In the genomic region with DNA sequence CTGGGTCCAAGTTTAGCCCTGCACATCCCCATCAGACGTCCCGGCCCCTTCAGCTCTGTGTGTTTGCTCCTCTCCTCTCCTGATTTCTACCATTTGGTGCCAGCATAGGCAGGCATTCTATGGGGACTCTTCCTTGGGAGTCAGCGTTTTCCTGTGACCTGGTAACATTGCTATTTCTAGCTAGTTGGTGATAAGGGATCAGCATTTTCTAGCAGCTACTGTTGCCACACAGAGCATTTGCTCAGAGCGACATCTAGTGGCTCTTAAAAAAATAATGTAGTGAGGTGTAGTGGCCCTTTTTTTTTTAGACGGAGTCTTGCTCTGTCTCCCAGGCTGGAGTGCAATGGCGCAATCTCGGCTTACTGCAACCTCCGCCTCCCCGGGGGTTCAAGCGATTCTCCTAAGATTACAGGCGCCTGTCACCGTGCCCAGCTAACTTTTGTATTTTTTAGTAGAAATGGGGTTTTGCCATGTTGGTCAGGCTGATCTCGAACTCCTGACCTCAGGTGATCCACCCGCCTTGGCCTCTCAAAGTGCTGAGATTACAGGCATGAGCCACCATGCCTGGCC, we compare ENCODE assay signal across 9 cellular contexts. TPM values are rescaled to one million over a fixed set of nuclear protein-coding genes. Genes with fewer than 3 reads are reported as not detected.
DNase-seq lines count a peak whose midpoint lies in the region; ATAC-seq and TF ChIP-seq lines count a peak whose summit lies in the region.
"Not testable (repeated sequence)": the region's sequence is repeated elsewhere in the genome, so short reads cannot be mapped to it uniquely, and the experiment has no call there.
"Had no signal": no experiment of that assay in that cellular context is flagged by ENCODE, and none has a peak within 500 bp of the region (broad histone marks: within the 10 kb centered on the region; RNA-seq: fewer than 3 reads in every experiment).

No MANE protein-coding gene starts in this region.

- no CpG with 5 or more reads among the region's 14 CpGs for WGBS in neuronal stem cell (ENCODE audit: extremely low coverage in 2 of 2, insufficient read length in 2 of 2, insufficient replicate concordance in 1 of 2), 2 donors

- not testable (repeated sequence) for H2BK15ac ChIP-seq in neuronal stem cell (ENCODE audit: low read length)

- not testable (repeated sequence) for H4K8ac ChIP-seq in neuronal stem cell (ENCODE audit: low read depth, low read length)

- peaks cover 32% of the 10 kb centered on the region for H3K4me1 ChIP-seq in adipocyte (ENCODE audit: control insufficient read depth, insufficient read depth, low read length)
- not testable (repeated sequence) for H3K4me1 ChIP-seq in neuronal stem cell (ENCODE audit: control insufficient read depth in 2 of 2, insufficient read depth in 1 of 2, low read depth in 1 of 2, low read length in 2 of 2)

- H3K4ac ChIP-seq in neuronal stem cell (ENCODE audit: low read length), result not testable (repeated sequence)

- DNase-seq in A172 (ENCODE audit: low spot score) (peak; percentile 86), GM12865 (ENCODE audit: low read depth) (peak; percentile 80), NCI-H1694 (lab: John Stamatoyannopoulos, UW) (peak; percentile 49), SIG-M5 (lab: John Stamatoyannopoulos, UW) (peak; percentile 5), adipocyte (ENCODE audit: low read depth) (peak; percentile 92), glomerular endothelial cell (ENCODE audit: extremely low read depth, low read depth, low spot score) (peak; percentile 74), neuronal stem cell (ENCODE audit: low spot score) (peak; percentile 69)

- H3K36me3 ChIP-seq in adipocyte (ENCODE audit: control insufficient read depth, insufficient read depth, low read length, severe bottlenecking); neuronal stem cell (replicated peaks in 1 of 2; ENCODE audit: control insufficient read depth in 2 of 2, insufficient read depth in 2 of 2, low read length in 2 of 2): not testable (repeated sequence)

- ATAC-seq in HG02884 (IDR thresholded peaks at IDR 0.05; ENCODE audit: unreplicated experiment), result peak; percentile 74

- H3K4me2 ChIP-seq in neuronal stem cell (ENCODE audit: insufficient read depth, low read length, poor library complexity, severe bottlenecking), result not testable (repeated sequence)

- not testable (repeated sequence) for H3K4me3 ChIP-seq in GM12865 (ENCODE audit: low read depth, low read length); adipocyte (ENCODE audit: low read length); neuronal stem cell (ENCODE audit: low read length in 2 of 2)

- not testable (repeated sequence) for H3K27me3 ChIP-seq in adipocyte (replicated peaks; ENCODE audit: control insufficient read depth, insufficient read depth, low read length); neuronal stem cell (ENCODE audit: control insufficient read depth in 3 of 3, insufficient read depth in 3 of 3, low read depth in 1 of 3, low read length in 3 of 3)

- H2BK12ac ChIP-seq in neuronal stem cell (ENCODE audit: low read length), result not testable (repeated sequence)

- not testable (repeated sequence) for H3K9ac ChIP-seq in adipocyte (ENCODE audit: low read length); neuronal stem cell (ENCODE audit: low read depth, low read length, poor library complexity)

- H3K9me3 ChIP-seq in adipocyte (ENCODE audit: control insufficient read depth, low read length); neuronal stem cell (replicated peaks in 1 of 2; ENCODE audit: control insufficient read depth in 2 of 2, insufficient read depth in 1 of 2, low read depth in 1 of 2, low read length in 2 of 2): not testable (repeated sequence)

- peak overlapping the region; percentile 39 for H2AFZ ChIP-seq in neuronal stem cell (ENCODE audit: low read length)

- H3K14ac ChIP-seq in neuronal stem cell (ENCODE audit: low read length), result not testable (repeated sequence)

- not testable (repeated sequence) for H3K18ac ChIP-seq in neuronal stem cell (ENCODE audit: low read length)

- H2BK120ac ChIP-seq in neuronal stem cell (ENCODE audit: low read depth, low read length), result not testable (repeated sequence)

- not testable (repeated sequence) for H2BK5ac ChIP-seq in neuronal stem cell (ENCODE audit: low read length)

- H3K79me1 ChIP-seq in neuronal stem cell (ENCODE audit: low read depth, low read length), result not testable (repeated sequence)

- not testable (repeated sequence) for H3K27ac ChIP-seq in neuronal stem cell (replicated peaks; ENCODE audit: low read length)

- not testable (repeated sequence) for H2AK5ac ChIP-seq in neuronal stem cell (ENCODE audit: low read depth, low read length)

- TF ChIP-seq CTCF in GM12865 (IDR thresholded peaks at IDR 0.05; ENCODE audit: insufficient read depth, low read depth, low read length, missing control alignments), result peak; percentile 66

- not testable (repeated sequence) for H3K23ac ChIP-seq in neuronal stem cell (ENCODE audit: low read depth, low read length, poor library complexity)

- not testable (repeated sequence) for H4K91ac ChIP-seq in neuronal stem cell (ENCODE audit: low read depth, low read length, poor library complexity)

RNA-seq across cellular contexts. Expression of a gene that starts 54.0 kb away (rescaled TPM):
- not detected in 2 replicates for total RNA-seq in A172 (2014; rRNA removed; shearing (Covaris generic))
- not detected in 2 replicates for total RNA-seq in glomerular endothelial cell
- polyA plus RNA-seq in neuronal stem cell (2013, experiment 1 of 2), result 0.03 TPM
- 0.03 TPM for polyA plus RNA-seq in neuronal stem cell (2013, experiment 2 of 2)
- polyA plus RNA-seq: CD8-positive, alpha-beta memory T cell had no signal

Comparison
In these comparisons a context has a peak if more than half of its experiments do, and no peak if none do; other contexts are left out.
1. DNase-seq: peak in every context shown above with its lines; median percentile 92 in adipocyte; 86 in A172; 80 in GM12865; 74 in glomerular endothelial cell; 69 in neuronal stem cell; 49 in NCI-H1694; 5 in SIG-M5.